Comparison of ENCODE assay signal across 1 cellular context in the genomic region with DNA sequence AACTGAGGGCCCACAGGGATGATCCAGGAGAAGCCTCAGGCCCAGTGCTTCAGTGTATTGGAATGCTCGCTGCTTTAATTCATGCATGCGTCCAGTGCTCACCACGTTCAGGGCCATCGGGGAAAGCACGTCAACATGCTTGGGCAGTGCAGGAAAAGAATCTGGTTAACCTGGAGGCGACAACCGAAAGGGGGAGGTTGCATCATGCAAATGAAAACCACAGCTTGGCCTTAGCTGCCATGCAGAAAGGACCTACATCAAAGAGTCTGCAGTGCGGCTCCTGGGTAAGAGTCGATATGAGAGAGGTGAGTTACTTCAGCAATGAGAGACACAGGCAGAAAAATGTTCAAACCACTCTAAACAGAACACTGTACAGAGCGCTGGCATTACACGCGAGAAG.
TF ChIP-seq lines count a peak whose summit lies in the region.

No MANE protein-coding gene starts in this region.

TF ChIP-seq in IMR-90, 13 proteins besides CTCF, POLR2A, EP300 and RAD21 (continued from another document):
- no peak for TF ChIP-seq RFX5 (IDR thresholded peaks at IDR 0.05; ENCODE audit: low read depth, low read length)
- no peak for TF ChIP-seq NFE2L2 (IDR thresholded peaks at IDR 0.05; ENCODE audit: low read depth, low read length)
- TF ChIP-seq MAFK (IDR thresholded peaks at IDR 0.05; ENCODE audit: low read depth, low read length) = no peak
- TF ChIP-seq RCOR1 (IDR thresholded peaks at IDR 0.05; ENCODE audit: insufficient replicate concordance, low read length) = no peak
- no peak for TF ChIP-seq MXI1 (IDR thresholded peaks at IDR 0.05; ENCODE audit: borderline replicate concordance, low read depth, low read length)
- no peak for TF ChIP-seq ELK1 (IDR thresholded peaks at IDR 0.05; ENCODE audit: borderline replicate concordance, low read depth, low read length)
- no peak for TF ChIP-seq CHD1 (IDR thresholded peaks at IDR 0.05; ENCODE audit: low read depth, low read length)
- no peak for TF ChIP-seq USF2 (IDR thresholded peaks at IDR 0.05; ENCODE audit: low read depth, low read length)
- TF ChIP-seq BHLHE40 (IDR thresholded peaks at IDR 0.05; ENCODE audit: low read depth, low read length) = no peak
- no peak for TF ChIP-seq MAZ (IDR thresholded peaks at IDR 0.05; ENCODE audit: borderline replicate concordance, low read depth, low read length)
